ENCODE assay signal across 29 cellular contexts in genomic region chr3:182484184-182484583, GRCh38.
"Had no signal": no experiment of that assay in that cellular context is flagged by ENCODE, and none has a peak within 500 bp of the region (broad histone marks: within the 10 kb centered on the region; RNA-seq: fewer than 3 reads in every experiment).

No MANE protein-coding gene starts in this region.

- H3K27ac ChIP-seq: brain microvascular endothelial cell, coronary artery, dorsolateral prefrontal cortex, gastrocnemius medialis, hepatocyte, right atrium auricular region, upper lobe of left lung, vagina had no signal

- H3K36me3 Mint-ChIP-seq: activated naive CD4-positive, alpha-beta T cell treated with anti-CD3 and anti-CD28 coated beads, Interleukin-2, amount 10 ng/mL, durations not matched to agents 7 days and 5 days; activated naive CD8-positive, alpha-beta T cell treated with anti-CD3 and anti-CD28 coated beads, Interleukin-2, amount 10 ng/mL, durations not matched to agents 7 days and 5 days; stimulated activated memory B cell treated with anti-CD40 and anti-IgM and Interleukin-4, amounts not matched to agents 10 μg/mL and 1 μg/mL and 100 μg/mL, for 72 hours had no signal

- H3K36me3 ChIP-seq: brain microvascular endothelial cell, gastrocnemius medialis, right atrium auricular region, upper lobe of left lung, vagina had no signal

- H3K27me3 Mint-ChIP-seq: activated naive CD4-positive, alpha-beta T cell treated with anti-CD3 and anti-CD28 coated beads, Interleukin-2, amount 10 ng/mL, durations not matched to agents 7 days and 5 days; stimulated activated memory B cell treated with anti-CD40 and anti-IgM and Interleukin-4, amounts not matched to agents 10 μg/mL and 1 μg/mL and 100 μg/mL, for 72 hours; stimulated activated naive CD8-positive, alpha-beta T cell treated with anti-CD3 and anti-CD28 coated beads, Interleukin-15, amount 100 ng/mL, for 72 hours had no signal

- H3K9me3 Mint-ChIP-seq: activated naive CD4-positive, alpha-beta T cell treated with anti-CD3 and anti-CD28 coated beads, Interleukin-2, amount 10 ng/mL, durations not matched to agents 7 days and 5 days; activated naive CD8-positive, alpha-beta T cell treated with anti-CD3 and anti-CD28 coated beads, Interleukin-2, amount 10 ng/mL, durations not matched to agents 7 days and 5 days; nephron; stimulated activated memory B cell treated with anti-CD40 and anti-IgM and Interleukin-4, amounts not matched to agents 10 μg/mL and 1 μg/mL and 100 μg/mL, for 72 hours; stimulated activated naive CD8-positive, alpha-beta T cell treated with anti-CD3 and anti-CD28 coated beads, Interleukin-15, amount 100 ng/mL, for 72 hours had no signal

- H3K9me3 ChIP-seq: gastrocnemius medialis, mucosa of descending colon, right atrium auricular region, upper lobe of left lung, vagina had no signal

- FAIRE-seq: astrocyte, TTC549 had no signal

- ATAC-seq: gastrocnemius medialis; left ventricle myocardium superior; mucosa of descending colon; stimulated activated memory B cell treated with anti-CD40 and anti-IgM and Interleukin-4, amounts not matched to agents 10 μg/mL and 1 μg/mL and 100 μg/mL, for 72 hours; stimulated activated naive CD8-positive, alpha-beta T cell treated with anti-CD3 and anti-CD28 coated beads, Interleukin-15, amount 100 ng/mL, for 72 hours had no signal

- H3K4me2 ChIP-seq: hepatocyte, smooth muscle cell had no signal

- H3K4me1 ChIP-seq: gastrocnemius medialis, right atrium auricular region, upper lobe of left lung, vagina had no signal

- H2AFZ ChIP-seq: hepatocyte had no signal

- H3K4me1 Mint-ChIP-seq: activated naive CD4-positive, alpha-beta T cell treated with anti-CD3 and anti-CD28 coated beads, Interleukin-2, amount 10 ng/mL, durations not matched to agents 7 days and 5 days; activated naive CD8-positive, alpha-beta T cell treated with anti-CD3 and anti-CD28 coated beads, Interleukin-2, amount 10 ng/mL, durations not matched to agents 7 days and 5 days; stimulated activated memory B cell treated with anti-CD40 and anti-IgM and Interleukin-4, amounts not matched to agents 10 μg/mL and 1 μg/mL and 100 μg/mL, for 72 hours; stimulated activated naive CD8-positive, alpha-beta T cell treated with anti-CD3 and anti-CD28 coated beads, Interleukin-15, amount 100 ng/mL, for 72 hours had no signal

- H3K27me3 ChIP-seq: brain microvascular endothelial cell, dorsolateral prefrontal cortex, gastrocnemius medialis, hepatocyte, right atrium auricular region, upper lobe of left lung, vagina had no signal

- DNase-seq: activated CD4-positive, alpha-beta T cell treated with anti-CD3 and anti-CD28 coated beads for 4 hours; activated CD4-positive, alpha-beta T cell treated with anti-CD3 and anti-CD28 coated beads, Interleukin-2, amount 50 U/mL, for 48 hours; activated CD8-positive, alpha-beta memory T cell treated with anti-CD3 and anti-CD28 coated beads for 24 hours; activated effector memory CD4-positive, alpha-beta T cell treated with anti-CD3 and anti-CD28 coated beads, Interleukin-2, amount 50 U/mL, for 16 hours; activated naive CD4-positive, alpha-beta T cell treated with anti-CD3 and anti-CD28 coated beads, Interleukin-2, amount 10 ng/mL, durations not matched to agents 7 days and 5 days; activated naive CD8-positive, alpha-beta T cell treated with anti-CD3 and anti-CD28 coated beads, Interleukin-2, amount 10 ng/mL, durations not matched to agents 7 days and 5 days; brain microvascular endothelial cell; dorsolateral prefrontal cortex; effector memory CD4-positive, alpha-beta T cell; erythroblast; gastrocnemius medialis; islet precursor cell; left ventricle myocardium superior; mucosa of descending colon; stimulated activated CD4-positive, alpha-beta T cell treated with anti-CD3 and anti-CD28 coated beads, Interleukin-1b, Interleukin-23, amount 100 ng/mL, for 48 hours; stimulated activated CD4-positive, alpha-beta T cell treated with anti-CD3 and anti-CD28 coated beads, Interleukin-4, amount 100 ng/mL, for 4 hours; stimulated activated CD8-positive, alpha-beta memory T cell treated with anti-CD3 and anti-CD28 coated beads, Interleukin-4, amount 100 ng/mL, for 48 hours; stimulated activated naive CD8-positive, alpha-beta T cell treated with anti-CD3 and anti-CD28 coated beads, Interleukin-15, amount 100 ng/mL, for 72 hours; substantia nigra; upper lobe of left lung had no signal

- H3K4me3 Mint-ChIP-seq: activated naive CD4-positive, alpha-beta T cell treated with anti-CD3 and anti-CD28 coated beads, Interleukin-2, amount 10 ng/mL, durations not matched to agents 7 days and 5 days; activated naive CD8-positive, alpha-beta T cell treated with anti-CD3 and anti-CD28 coated beads, Interleukin-2, amount 10 ng/mL, durations not matched to agents 7 days and 5 days; nephron; stimulated activated memory B cell treated with anti-CD40 and anti-IgM and Interleukin-4, amounts not matched to agents 10 μg/mL and 1 μg/mL and 100 μg/mL, for 72 hours; stimulated activated naive CD8-positive, alpha-beta T cell treated with anti-CD3 and anti-CD28 coated beads, Interleukin-15, amount 100 ng/mL, for 72 hours had no signal

- H3K27ac Mint-ChIP-seq: activated naive CD4-positive, alpha-beta T cell treated with anti-CD3 and anti-CD28 coated beads, Interleukin-2, amount 10 ng/mL, durations not matched to agents 7 days and 5 days; activated naive CD8-positive, alpha-beta T cell treated with anti-CD3 and anti-CD28 coated beads, Interleukin-2, amount 10 ng/mL, durations not matched to agents 7 days and 5 days; nephron; stimulated activated memory B cell treated with anti-CD40 and anti-IgM and Interleukin-4, amounts not matched to agents 10 μg/mL and 1 μg/mL and 100 μg/mL, for 72 hours; stimulated activated naive CD8-positive, alpha-beta T cell treated with anti-CD3 and anti-CD28 coated beads, Interleukin-15, amount 100 ng/mL, for 72 hours had no signal

- H3K79me2 ChIP-seq: hepatocyte had no signal

- H3K4me3 ChIP-seq: coronary artery, dorsolateral prefrontal cortex, gastrocnemius medialis, hepatocyte, mucosa of descending colon, right atrium auricular region, smooth muscle cell, upper lobe of left lung, vagina had no signal
